ENCODE assay signal across 8 cellular contexts in the genomic region with DNA sequence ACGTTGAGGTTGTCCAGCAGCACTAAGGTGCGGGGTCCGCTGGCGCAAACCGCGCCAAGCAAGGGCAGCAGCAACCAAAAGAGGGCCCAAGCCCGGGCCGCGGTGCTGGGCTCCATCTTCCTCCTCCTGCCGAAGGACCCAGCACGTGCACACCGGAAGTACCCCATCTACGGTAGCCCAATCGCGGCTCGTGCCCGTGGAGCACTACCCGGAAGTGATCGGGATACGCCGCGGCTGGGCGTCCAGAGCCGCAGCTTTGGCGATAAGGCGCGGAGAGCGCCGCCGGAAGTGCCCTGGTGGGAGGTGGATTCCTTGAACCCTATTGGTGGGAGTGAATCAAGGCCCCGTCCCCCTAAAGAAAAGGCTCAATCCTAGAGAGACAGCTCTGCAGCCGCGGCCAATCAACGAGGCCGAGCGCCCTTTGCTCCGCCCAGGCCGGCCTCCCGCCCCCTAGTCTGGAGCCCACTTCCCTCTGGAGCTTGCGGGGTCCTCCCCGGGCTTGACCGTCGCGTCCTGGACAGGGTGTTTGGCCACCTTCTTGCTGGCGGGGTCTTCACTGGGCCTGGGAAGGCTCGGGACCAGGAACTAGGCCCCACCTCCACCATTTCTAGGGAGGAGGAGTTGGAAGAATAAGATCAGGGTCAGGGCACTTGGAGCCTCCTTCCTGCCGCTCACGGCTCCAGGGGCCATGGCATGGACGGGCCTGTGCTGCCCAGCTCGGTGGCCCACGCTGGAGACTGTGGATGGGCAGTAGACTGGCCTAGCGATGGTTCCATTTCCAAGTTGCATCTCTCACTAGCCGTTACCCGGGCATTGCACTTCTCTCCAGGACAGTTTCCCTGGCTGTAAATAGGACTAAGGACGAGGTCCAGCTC. TPM values are rescaled to one million over a fixed set of nuclear protein-coding genes. Genes with fewer than 3 reads are reported as not detected.
A peak's percentile ranks its signal among the peaks of the same experiment; 100 is the strongest.
DNase-seq lines count a peak whose midpoint lies in the region; FAIRE-seq and TF ChIP-seq lines count a peak whose summit lies in the region.

DDOST (minus strand) TSS at position 135 of the 875 bp plus-strand sequence; CDS start at position 116, 19 bp downstream.

- H2AFZ ChIP-seq in MM.1S (ENCODE audit: low read length) (peak within 1 kb of the TSS; percentile 90), neural progenitor cell (replicated peaks) (peak within 1 kb of the TSS; percentile 78)

- in situ Hi-C loops in HAP-1 (cut with MboI; ENCODE audit: low sequenced_read_pairs), result no loop called here

- peaks cover 13% of the 10 kb centered on the region for H3K36me3 Mint-ChIP-seq in neural progenitor cell

- H3K4me3 Mint-ChIP-seq in neural progenitor cell, result peak within 1 kb of the TSS; percentile 99

- peak within 1 kb of the TSS; percentile 94 for H3K27ac Mint-ChIP-seq in neural progenitor cell

- no peaks in the 10 kb centered on the region for H3K9me3 Mint-ChIP-seq in neural progenitor cell

- peak; percentile 42 for TF ChIP-seq CTCF in MM.1S (IDR thresholded peaks at IDR 0.05; ENCODE audit: low read length)
- TF ChIP-seq CTCF in foreskin fibroblast (IDR thresholded peaks at IDR 0.05; ENCODE audit: low read depth, low read length), result peak; percentile 49
- peak; percentile 49 for TF ChIP-seq CTCF in neural progenitor cell (IDR thresholded peaks at IDR 0.05)

- peaks cover 7% of the 10 kb centered on the region for H3K27me3 Mint-ChIP-seq in neural progenitor cell (ENCODE audit: insufficient read depth, low read depth)

- DNase-seq in HAP-1 (ENCODE audit: low spot score in 2 of 2) (peak; percentile 98 to 99), MM.1S (peak; percentile 98), SIG-M5 treated with dmso at 0.1 percent for 504 hours (lab: John Stamatoyannopoulos, UW; ENCODE audit: unreplicated experiment) (peak; percentile 96), foreskin fibroblast (peak; percentile 97 to 99), neural progenitor cell (ENCODE audit: low spot score) (peak; percentile 99)
- peak; percentile 91 for DNase-seq in activated gamma-delta T cell treated with anti-CD3 and anti-CD28 coated beads, Interleukin-2, amount 50 U/mL, for 16 hours (ENCODE audit: low read depth)

- H3K9me3 ChIP-seq in HAP-1, result no peaks in the 10 kb centered on the region; the same call in 1 of the 2 replicates
- H3K9me3 ChIP-seq in MM.1S (replicated peaks; ENCODE audit: insufficient read depth, low read length), result no peaks in the 10 kb centered on the region
- H3K9me3 ChIP-seq in neural progenitor cell (ENCODE audit: low read depth), result no peaks in the 10 kb centered on the region
- no peaks in the 10 kb centered on the region for H3K9me3 ChIP-seq in subcutaneous abdominal adipose tissue (ENCODE audit: control insufficient read depth in 5 of 5, low read length in 5 of 5)

- H3K36me3 ChIP-seq in HAP-1 (replicated peaks), result peaks cover 26% of the 10 kb centered on the region
- no peaks in the 10 kb centered on the region for H3K36me3 ChIP-seq in MM.1S (replicated peaks; ENCODE audit: insufficient read depth, low read length)
- H3K36me3 ChIP-seq in neural progenitor cell, result no peaks in the 10 kb centered on the region
- peaks cover 0 to 21% (median 16%) of the 10 kb centered on the region in 5 donors for H3K36me3 ChIP-seq in subcutaneous abdominal adipose tissue (ENCODE audit: control insufficient read depth in 5 of 5, insufficient read depth in 5 of 5, low read length in 5 of 5)

- H3F3A ChIP-seq in MM.1S (ENCODE audit: insufficient read depth, low read length), result no peaks in the 10 kb centered on the region; the same call in 1 of the 2 replicates
- H3F3A ChIP-seq in neural progenitor cell (ENCODE audit: low read depth), result no peaks in the 10 kb centered on the region

- peak within 1 kb of the TSS; percentile 89 for H3K4me3 ChIP-seq in HAP-1
- H3K4me3 ChIP-seq in MM.1S (ENCODE audit: low read length), result peak within 1 kb of the TSS; percentile 93
- H3K4me3 ChIP-seq in foreskin fibroblast (ENCODE audit: low read depth in 1 of 2, low read length in 2 of 2), result peak within 1 kb of the TSS; percentile 87 to 96
- H3K4me3 ChIP-seq in neural progenitor cell, result peak within 1 kb of the TSS; percentile 75
- peak within 1 kb of the TSS; percentile 79 to 97 (median 97) for H3K4me3 ChIP-seq in subcutaneous abdominal adipose tissue (ENCODE audit: low read depth in 1 of 5, low read length in 5 of 5)

- no peaks in the 10 kb centered on the region for H3K9me2 ChIP-seq in MM.1S (replicated peaks; ENCODE audit: insufficient read depth, low read length)

- H3K27ac ChIP-seq in MM.1S (ENCODE audit: low read length), result peak within 1 kb of the TSS; percentile 22; the same call in 1 of the 2 replicates
- H3K27ac ChIP-seq in neural progenitor cell, result peak within 1 kb of the TSS; percentile 55
- peak within 1 kb of the TSS; percentile 60 for H3K27ac ChIP-seq in subcutaneous abdominal adipose tissue (ENCODE audit: low read depth, low read length)

- H3K4me2 ChIP-seq in MM.1S (ENCODE audit: low read depth, low read length) (peak within 1 kb of the TSS; percentile 91), neural progenitor cell (peak within 1 kb of the TSS; percentile 78)

- no peaks in the 10 kb centered on the region; the same call in 1 of the 2 replicates for H3K4me1 ChIP-seq in HAP-1
- H3K4me1 ChIP-seq in MM.1S (ENCODE audit: low read length), result peaks cover 29% of the 10 kb centered on the region
- H3K4me1 ChIP-seq in neural progenitor cell, result peaks cover 8% of the 10 kb centered on the region
- H3K4me1 ChIP-seq in subcutaneous abdominal adipose tissue (ENCODE audit: control insufficient read depth in 5 of 5, insufficient read depth in 5 of 5, low read length in 5 of 5), result peaks cover 5 to 34% (median 23%) of the 10 kb centered on the region in 5 donors

- H4K20me1 ChIP-seq in MM.1S (ENCODE audit: insufficient read depth, low read length), result 0 out of 2 replicates have a peak, but pooled peaks cover 9% of the 10 kb centered on the region
- H4K20me1 ChIP-seq in neural progenitor cell (ENCODE audit: low read depth), result peaks cover 18% of the 10 kb centered on the region

- peaks cover 28% of the 10 kb centered on the region for H3K4me1 Mint-ChIP-seq in neural progenitor cell

- H3K79me2 ChIP-seq in MM.1S (ENCODE audit: low read length), result peaks cover 48% of the 10 kb centered on the region
- peaks cover 47% of the 10 kb centered on the region for H3K79me2 ChIP-seq in neural progenitor cell (ENCODE audit: low read depth)

- H3K27me3 ChIP-seq in HAP-1 (ENCODE audit: low read depth) (no peaks in the 10 kb centered on the region), MM.1S (replicated peaks; ENCODE audit: insufficient read depth, low read length) (no peaks in the 10 kb centered on the region), neural progenitor cell (no peaks in the 10 kb centered on the region), subcutaneous abdominal adipose tissue (ENCODE audit: control insufficient read depth in 5 of 5, insufficient read depth in 4 of 5, low read length in 5 of 5) (peaks cover 0 to 5% (median 0%) of the 10 kb centered on the region in 5 donors)

- FAIRE-seq in G401.6 (lab: Jason Lieb, UNC), result peak; percentile 99

- H3K9ac ChIP-seq in MM.1S (ENCODE audit: low read length) (peak within 1 kb of the TSS; percentile 88), neural progenitor cell (peak within 1 kb of the TSS; percentile 88), subcutaneous abdominal adipose tissue (ENCODE audit: low read length in 5 of 5) (peak within 1 kb of the TSS; percentile 73 to 93 (median 82))

RNA-seq across cellular contexts. Expression of gene DDOST, which starts in this region (rescaled TPM):
- total RNA-seq in neural progenitor cell (ENCODE audit: low replicate concordance), result 151 and 234 TPM in 2 replicates

Comparison
In these comparisons a context has a peak if more than half of its experiments do, and no peak if none do; other contexts are left out.
1. Peak in every context shown above with its lines: DNase-seq, H3K4me3 ChIP-seq and H3K27ac ChIP-seq.